ENCODE assay signal across 8 cellular contexts in the genomic region with DNA sequence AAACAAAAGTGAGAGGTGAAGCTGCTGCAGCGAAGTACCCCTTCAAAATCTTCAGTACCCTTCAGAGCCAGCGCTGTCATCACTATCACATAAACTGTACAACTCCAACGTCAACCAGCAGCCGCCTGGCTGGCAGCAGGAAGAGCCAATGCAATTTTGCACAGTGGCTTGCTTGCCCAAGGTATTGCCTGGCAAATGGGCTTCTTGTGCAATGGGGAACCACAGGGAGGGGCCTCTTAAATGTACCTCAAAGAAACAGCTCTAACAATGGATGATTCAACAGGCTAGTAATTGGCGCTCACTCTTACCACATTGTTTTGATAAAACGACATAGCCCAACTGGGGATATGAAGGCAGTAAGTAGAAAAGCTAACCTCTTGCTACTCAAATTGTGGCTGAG.
DNase-seq lines count a peak whose midpoint lies in the region; ATAC-seq and TF ChIP-seq lines count a peak whose summit lies in the region.

No MANE protein-coding gene starts in this region.

- POLR2A ChIA-PET in naive thymus-derived CD8-positive, alpha-beta T cell (lab: Charles Lee) = interaction anchor here (1.0 to 2.7 kb wide), 5 partner anchors 10 to 137 kb away, joined by 3 to 14 read pairs (median 5); a partner anchor contains a TSS

- H3K9me3 Mint-ChIP-seq in naive thymus-derived CD8-positive, alpha-beta T cell = no peaks in the 10 kb centered on the region

- peak overlapping the region; percentile 50 to 84 (median 80) for H3K4me3 Mint-ChIP-seq in naive thymus-derived CD8-positive, alpha-beta T cell

- peak overlapping the region; percentile 77 to 93 (median 90) for H3K27ac Mint-ChIP-seq in naive thymus-derived CD8-positive, alpha-beta T cell

- H3K36me3 Mint-ChIP-seq in naive thymus-derived CD8-positive, alpha-beta T cell = no peaks in the 10 kb centered on the region

- peaks cover 29 to 67% (median 61%) of the 10 kb centered on the region in 4 donors for H3K4me1 Mint-ChIP-seq in naive thymus-derived CD8-positive, alpha-beta T cell

- H3K27me3 Mint-ChIP-seq in naive thymus-derived CD8-positive, alpha-beta T cell = no peaks in the 10 kb centered on the region

- peak; percentile 67 for DNase-seq in GM04504 (ENCODE audit: low read depth)
- peak; percentile 92 for DNase-seq in SIG-M5 (lab: John Stamatoyannopoulos, UW)
- DNase-seq in cardiac fibroblast (ENCODE audit: low read depth in 2 of 2) = peak; percentile 91 to 98
- DNase-seq in naive thymus-derived CD8-positive, alpha-beta T cell = peak in 9 of 10 donors; percentile 37 to 78 (median 61)
- no peak for DNase-seq in NCI-H526 treated with DMSO at 0.1 percent for 48 hours (lab: John Stamatoyannopoulos, UW)

- TF ChIP-seq CTCF in cardiac fibroblast (IDR thresholded peaks at IDR 0.05; ENCODE audit: low read depth, low read length) = no peak

- peak overlapping the region in 1 of 2 donors; percentile 47 for H3K4me3 ChIP-seq in cardiac fibroblast (replicated peaks in 1 of 2; ENCODE audit: low read depth in 2 of 2, low read length in 2 of 2)

- peak; percentile 73 to 75 for ATAC-seq in naive thymus-derived CD8-positive, alpha-beta T cell
- ATAC-seq in GM19395 (IDR thresholded peaks at IDR 0.05; ENCODE audit: unreplicated experiment) (no peak), GM18909 (IDR thresholded peaks at IDR 0.05; ENCODE audit: poor library complexity, unreplicated experiment) (no peak), HG03520 (IDR thresholded peaks at IDR 0.05; ENCODE audit: unreplicated experiment) (no peak)

Comparison
In these comparisons a context has a peak if more than half of its experiments do, and no peak if none do; other contexts are left out.
1. ATAC-seq: peak in naive thymus-derived CD8-positive, alpha-beta T cell (2 of 2); none in GM19395 (single experiment), GM18909 (single experiment) and HG03520 (single experiment).